ENCODE assay signal across 17 cellular contexts in genomic region chr11:70527429-70528045, GRCh38.
DNase-seq lines count a peak whose midpoint lies in the region; ATAC-seq and TF ChIP-seq lines count a peak whose summit lies in the region.
"Had no signal": no experiment of that assay in that cellular context is flagged by ENCODE, and none has a peak within 500 bp of the region (broad histone marks: within the 10 kb centered on the region; RNA-seq: fewer than 3 reads in every experiment).

No MANE protein-coding gene starts in this region.

- H3K27ac ChIP-seq in angular gyrus (ENCODE audit: low read depth, low read length) (peak overlapping the region; percentile 13), lower lobe of right lung (no peak overlapping the region)

- intact Hi-C loops in Right ventricle myocardium inferior (cut with DNase I) (no loop called here), left ventricle myocardium superior (cut with micrococcal nuclease) (no loop called here), lower lobe of right lung (cut with DNase I) (no loop called here)

- no peaks in the 10 kb centered on the region for H3K9me3 ChIP-seq in lower lobe of right lung
- H3K9me3 ChIP-seq: Caco-2 had no signal

- TF ChIP-seq CTCF in lower lobe of right lung (IDR thresholded peaks at IDR 0.05) (no peak), type B pancreatic cell (conservative IDR thresholded peaks at IDR 0.05) (no peak)

- H3K36me3 Mint-ChIP-seq in type B pancreatic cell: no peaks in the 10 kb centered on the region

- peak; percentile 28 for DNase-seq in Right ventricle myocardium inferior (ENCODE audit: missing footprints)
- no peak for DNase-seq in left ventricle myocardium superior
- peak; percentile 19 for DNase-seq in NCI-H345 (lab: John Stamatoyannopoulos, UW)
- peak; percentile 27 for DNase-seq in lower lobe of right lung
- no peak for DNase-seq in type B pancreatic cell (ENCODE audit: extremely low spot score, unreplicated experiment)
- no peak for DNase-seq in D341Med (ENCODE audit: low spot score)
- DNase-seq in G401 (ENCODE audit: low spot score): no peak
- DNase-seq: CD4-positive, alpha-beta T cell; DMS153; HCEC 1CT; NCI-H1417 treated with DMSO at 0.1 percent for 48 hours; NCI-H1930; NCI-H226; SHP77 treated with DMSO at 0.1 percent for 48 hours had no signal

- H3K9me3 Mint-ChIP-seq in type B pancreatic cell: no peaks in the 10 kb centered on the region
- H3K9me3 Mint-ChIP-seq: CD4-positive, alpha-beta T cell had no signal

- H3K27me3 ChIP-seq in lower lobe of right lung (ENCODE audit: low read depth): peaks cover 5% of the 10 kb centered on the region

- H3K4me3 Mint-ChIP-seq in type B pancreatic cell: no peak overlapping the region
- H3K4me3 Mint-ChIP-seq: CD4-positive, alpha-beta T cell had no signal

- H3K27me3 Mint-ChIP-seq in type B pancreatic cell: no peaks in the 10 kb centered on the region

- in situ Hi-C loops in G401 (cut with HindIII; ENCODE audit: low sequenced_read_pairs): no loop called here

- H3K4me1 ChIP-seq in lower lobe of right lung: peaks cover 4% of the 10 kb centered on the region
- H3K4me1 ChIP-seq: Caco-2 had no signal

- H3K27ac Mint-ChIP-seq in type B pancreatic cell: no peak overlapping the region
- H3K27ac Mint-ChIP-seq: CD4-positive, alpha-beta T cell had no signal

- peaks cover 20% of the 10 kb centered on the region for H3K4me1 Mint-ChIP-seq in type B pancreatic cell (ENCODE audit: unreplicated experiment)

- ATAC-seq in Right ventricle myocardium inferior (no peak), left ventricle myocardium superior (no peak), lower lobe of right lung (no peak)
- ATAC-seq: GM12878 had no signal

- no peak overlapping the region for H3K4me3 ChIP-seq in lower lobe of right lung
- H3K4me3 ChIP-seq: GM12878 had no signal

- no peaks in the 10 kb centered on the region for H3K36me3 ChIP-seq in lower lobe of right lung

Comparison
In these comparisons a context has a peak if more than half of its experiments do, and no peak if none do; other contexts are left out.
1. DNase-seq: peak in Right ventricle myocardium inferior (single experiment), NCI-H345 (single experiment) and lower lobe of right lung (single experiment); none in left ventricle myocardium superior (single experiment), type B pancreatic cell (single experiment), D341Med (single experiment) and G401 (single experiment).